In the genomic region with DNA sequence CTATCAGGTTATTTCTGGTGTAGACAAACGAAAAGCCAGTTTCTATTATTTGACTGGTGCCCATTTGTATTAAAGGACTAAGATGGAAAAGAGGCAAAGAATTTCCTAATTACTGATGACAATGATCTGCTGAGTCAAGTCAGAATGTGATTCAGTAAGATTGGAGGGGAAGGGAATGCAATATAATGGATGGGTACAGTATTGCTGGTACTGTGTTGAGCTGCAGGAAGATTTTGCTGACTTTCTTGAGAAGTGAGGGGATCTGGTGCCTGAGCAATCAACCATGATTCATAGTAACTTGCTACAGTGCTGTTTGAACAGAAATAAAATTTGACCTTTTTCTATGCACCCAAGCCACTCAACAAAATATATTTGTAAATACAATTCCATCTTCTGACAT, we compare ENCODE assay signal across 14 cellular contexts.
"Had no signal": no experiment of that assay in that cellular context is flagged by ENCODE, and none has a peak within 500 bp of the region (broad histone marks: within the 10 kb centered on the region; RNA-seq: fewer than 3 reads in every experiment).

No MANE protein-coding gene starts in this region.

- H3K27ac Mint-ChIP-seq: activated CD4-positive, alpha-beta memory T cell treated with anti-CD3 and anti-CD28 coated beads for 36 hours; activated naive CD8-positive, alpha-beta T cell treated with anti-CD3 and anti-CD28 coated beads for 36 hours; naive B cell; stimulated activated memory B cell treated with anti-CD40 and anti-IgM and Interleukin-4, amounts not matched to agents 10 μg/mL and 1 μg/mL and 100 μg/mL, for 72 hours had no signal

- H2AFZ ChIP-seq: parathyroid adenoma had no signal

- H3K36me3 Mint-ChIP-seq: activated CD4-positive, alpha-beta memory T cell treated with anti-CD3 and anti-CD28 coated beads for 36 hours; naive B cell had no signal

- H3K27me3 Mint-ChIP-seq: activated CD4-positive, alpha-beta memory T cell treated with anti-CD3 and anti-CD28 coated beads for 36 hours; activated naive CD8-positive, alpha-beta T cell treated with anti-CD3 and anti-CD28 coated beads for 36 hours; naive B cell; stimulated activated memory B cell treated with anti-CD40 and anti-IgM and Interleukin-4, amounts not matched to agents 10 μg/mL and 1 μg/mL and 100 μg/mL, for 72 hours had no signal

- H3K4me3 Mint-ChIP-seq: activated CD4-positive, alpha-beta memory T cell treated with anti-CD3 and anti-CD28 coated beads for 36 hours; activated naive CD8-positive, alpha-beta T cell treated with anti-CD3 and anti-CD28 coated beads for 36 hours; naive B cell; stimulated activated memory B cell treated with anti-CD40 and anti-IgM and Interleukin-4, amounts not matched to agents 10 μg/mL and 1 μg/mL and 100 μg/mL, for 72 hours had no signal

- H3K27me3 ChIP-seq: breast epithelium had no signal

- DNase-seq: activated CD4-positive, alpha-beta memory T cell treated with anti-CD3 and anti-CD28 coated beads for 36 hours; activated gamma-delta T cell; activated naive CD8-positive, alpha-beta T cell treated with anti-CD3 and anti-CD28 coated beads for 36 hours; activated T-cell treated with anti-CD3 and anti-CD28 coated beads, Interleukin-2, amount 50 U/mL, for 48 hours; aorta; hypothalamus; left cardiac atrium; lower lobe of right lung; naive B cell; substantia nigra; T-helper 9 cell had no signal

- H3K27ac ChIP-seq: breast epithelium, lower lobe of right lung, parathyroid adenoma had no signal

- H3K36me3 ChIP-seq: breast epithelium, lower lobe of right lung had no signal

- ATAC-seq: left cardiac atrium; lower lobe of right lung; stimulated activated memory B cell treated with anti-CD40 and anti-IgM and Interleukin-4, amounts not matched to agents 10 μg/mL and 1 μg/mL and 100 μg/mL, for 72 hours had no signal

- H3K79me2 ChIP-seq: parathyroid adenoma had no signal

- H3K4me3 ChIP-seq: breast epithelium, lower lobe of right lung had no signal

- H3K4me1 Mint-ChIP-seq: activated naive CD8-positive, alpha-beta T cell treated with anti-CD3 and anti-CD28 coated beads for 36 hours; stimulated activated memory B cell treated with anti-CD40 and anti-IgM and Interleukin-4, amounts not matched to agents 10 μg/mL and 1 μg/mL and 100 μg/mL, for 72 hours had no signal

- H3K9me3 Mint-ChIP-seq: activated CD4-positive, alpha-beta memory T cell treated with anti-CD3 and anti-CD28 coated beads for 36 hours; activated naive CD8-positive, alpha-beta T cell treated with anti-CD3 and anti-CD28 coated beads for 36 hours; stimulated activated memory B cell treated with anti-CD40 and anti-IgM and Interleukin-4, amounts not matched to agents 10 μg/mL and 1 μg/mL and 100 μg/mL, for 72 hours had no signal

- H3K9ac ChIP-seq: parathyroid adenoma had no signal

- H3K4me1 ChIP-seq: breast epithelium, lower lobe of right lung, parathyroid adenoma had no signal

- H3K9me3 ChIP-seq: breast epithelium, lower lobe of right lung had no signal
